In genomic region chr2:194319222-194319992, GRCh38 we compare ENCODE assay signal across 1 cellular context.
TF ChIP-seq lines count a peak whose summit lies in the region.

No MANE protein-coding gene starts in this region.

TF ChIP-seq in HepG2, 621 proteins besides CTCF, POLR2A, EP300 and RAD21 (continued from another document):
- no peak for TF ChIP-seq ZNF414 (CRISPR knock-in tag; IDR thresholded peaks at IDR 0.05)
